ENCODE assay signal across 11 cellular contexts in the genomic region with DNA sequence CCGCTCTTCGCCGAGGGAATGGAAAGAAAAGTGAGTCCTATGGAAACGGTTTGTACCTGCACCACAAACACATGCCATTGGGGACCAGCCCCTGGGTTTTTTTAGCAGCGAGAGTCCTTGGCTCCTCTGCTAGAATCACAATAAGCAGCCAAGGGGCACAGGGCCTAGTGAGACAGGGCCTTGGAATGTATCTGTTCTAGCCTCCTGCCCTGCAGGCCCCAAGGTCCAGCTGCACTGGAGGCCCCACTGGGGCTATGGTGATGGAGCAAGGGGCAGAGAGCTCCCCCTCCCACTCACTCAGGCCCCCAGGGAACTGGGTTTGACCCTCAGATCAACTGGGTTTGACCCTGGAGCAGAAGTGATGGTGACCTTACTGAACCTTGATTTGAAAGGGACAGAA. TPM values are rescaled to one million over a fixed set of nuclear protein-coding genes. Genes with fewer than 3 reads are reported as not detected.
A peak's percentile ranks its signal among the peaks of the same experiment; 100 is the strongest.
DNase-seq lines count a peak whose midpoint lies in the region; ATAC-seq, FAIRE-seq and TF ChIP-seq lines count a peak whose summit lies in the region.
"Had no signal": no experiment of that assay in that cellular context is flagged by ENCODE, and none has a peak within 500 bp of the region (broad histone marks: within the 10 kb centered on the region; RNA-seq: fewer than 3 reads in every experiment).

No MANE protein-coding gene starts in this region.

- H2AFZ ChIP-seq in GM23338: no peak overlapping the region

- H3K36me3 Mint-ChIP-seq in GM23338 (ENCODE audit: low read depth) (no peaks in the 10 kb centered on the region; the same call in 2 of the 3 replicates), chondrocyte (ENCODE audit: low read depth) (peaks cover 18% of the 10 kb centered on the region)
- H3K36me3 Mint-ChIP-seq in stimulated activated effector memory CD8-positive, alpha-beta T cell treated with anti-CD3 and anti-CD28 coated beads, Interleukin-12 subunit alpha, Interleukin-12 subunit beta, amount 100 ng/mL, for 72 hours: no peaks in the 10 kb centered on the region

- in situ Hi-C loops in GM13977 (cut with MboI; ENCODE audit: low pct_unique_long_range_greater_than_20kb, low sequenced_read_pairs, unreplicated experiment): loop anchor here (5.0 kb wide), 1 partner anchor 69 kb away; no protein-coding TSS in a partner anchor

- no peak overlapping the region for H3K4me2 ChIP-seq in GM23338

- no peak overlapping the region for H3K27ac ChIP-seq in GM23338 (ENCODE audit: low read depth)
- peak overlapping the region in 1 of 2 donors; percentile 72 for H3K27ac ChIP-seq in kidney (ENCODE audit: low read depth in 2 of 2, low read length in 2 of 2)
- H3K27ac ChIP-seq: C4-2B had no signal

- H3K9me3 Mint-ChIP-seq in GM23338: no peaks in the 10 kb centered on the region
- H3K9me3 Mint-ChIP-seq in chondrocyte (ENCODE audit: low read depth): no peaks in the 10 kb centered on the region
- H3K9me3 Mint-ChIP-seq in stimulated activated effector memory CD8-positive, alpha-beta T cell treated with anti-CD3 and anti-CD28 coated beads, Interleukin-12 subunit alpha, Interleukin-12 subunit beta, amount 100 ng/mL, for 72 hours: no peaks in the 10 kb centered on the region

- FAIRE-seq in kidney (lab: Jason Lieb, UNC): no peak

- no peaks in the 10 kb centered on the region for H4K20me1 ChIP-seq in GM23338 (replicated peaks; ENCODE audit: insufficient read depth)

- H3K4me3 Mint-ChIP-seq in GM23338 (no peak overlapping the region), chondrocyte (ENCODE audit: unreplicated experiment) (no peak overlapping the region)
- no peak overlapping the region for H3K4me3 Mint-ChIP-seq in stimulated activated effector memory CD8-positive, alpha-beta T cell treated with anti-CD3 and anti-CD28 coated beads, Interleukin-12 subunit alpha, Interleukin-12 subunit beta, amount 100 ng/mL, for 72 hours

- intact Hi-C loops in kidney (cut with DNase I): no loop called here

- no peak overlapping the region for H3K9ac ChIP-seq in kidney (ENCODE audit: low read length in 2 of 2)

- no peaks in the 10 kb centered on the region for H3F3A ChIP-seq in GM23338 (replicated peaks; ENCODE audit: low read depth)

- H3K9me2 ChIP-seq in GM23338 (ENCODE audit: insufficient read depth): 0 out of 2 replicates have a peak, but pooled peaks cover 7% of the 10 kb centered on the region

- H3K27ac Mint-ChIP-seq in GM23338 (no peak overlapping the region), chondrocyte (ENCODE audit: unreplicated experiment) (peak overlapping the region; percentile 94)
- H3K27ac Mint-ChIP-seq in stimulated activated effector memory CD8-positive, alpha-beta T cell treated with anti-CD3 and anti-CD28 coated beads, Interleukin-12 subunit alpha, Interleukin-12 subunit beta, amount 100 ng/mL, for 72 hours: peak overlapping the region; percentile 43

- peak; percentile 22; the same call in 2 of the 3 replicates for ATAC-seq in GM23338
- ATAC-seq in stimulated activated effector memory CD8-positive, alpha-beta T cell treated with anti-CD3 and anti-CD28 coated beads, Interleukin-12 subunit alpha, Interleukin-12 subunit beta, amount 100 ng/mL, for 72 hours: no peak
- ATAC-seq in GM18861 (IDR thresholded peaks at IDR 0.05; ENCODE audit: unreplicated experiment): no peak

- H3K4me1 Mint-ChIP-seq in GM23338 (peaks cover 4% of the 10 kb centered on the region; the same call in 1 of the 3 replicates), chondrocyte (ENCODE audit: low read depth) (peaks cover 85% of the 10 kb centered on the region)
- H3K4me1 Mint-ChIP-seq in stimulated activated effector memory CD8-positive, alpha-beta T cell treated with anti-CD3 and anti-CD28 coated beads, Interleukin-12 subunit alpha, Interleukin-12 subunit beta, amount 100 ng/mL, for 72 hours: peaks cover 8% of the 10 kb centered on the region

- DNase-seq in GM23338 (ENCODE audit: low spot score) (no peak), chondrocyte (ENCODE audit: low spot score) (no peak), kidney (peak; percentile 94), NCI-H2029 (lab: John Stamatoyannopoulos, UW) (no peak), NK-92 (lab: John Stamatoyannopoulos, UW; ENCODE audit: unreplicated experiment) (no peak), GM13977 (ENCODE audit: low spot score) (no peak)
- DNase-seq in stimulated activated effector memory CD8-positive, alpha-beta T cell treated with anti-CD3 and anti-CD28 coated beads, Interleukin-12 subunit alpha, Interleukin-12 subunit beta, amount 100 ng/mL, for 72 hours (ENCODE audit: low spot score in 2 of 2): no peak
- DNase-seq: activated naive CD4-positive, alpha-beta T cell treated with anti-CD3 and anti-CD28 coated beads, Interleukin-2, amount 50 U/mL, for 16 hours; NCI-H524 treated with DMSO at 0.1 percent for 48 hours had no signal

- peaks cover 12% of the 10 kb centered on the region for H3K27me3 Mint-ChIP-seq in GM23338 (ENCODE audit: insufficient read depth, low read depth, poor library complexity)
- H3K27me3 Mint-ChIP-seq in chondrocyte (ENCODE audit: low read depth): no peaks in the 10 kb centered on the region

- no peaks in the 10 kb centered on the region for H3K36me3 ChIP-seq in GM23338 (ENCODE audit: insufficient read depth)
- H3K36me3 ChIP-seq in kidney (ENCODE audit: control insufficient read depth in 1 of 2, insufficient read depth in 2 of 2, low read length in 2 of 2): no peaks in the 10 kb centered on the region

- no peak for TF ChIP-seq CTCF in GM23338 (conservative IDR thresholded peaks at IDR 0.05; ENCODE audit: low read depth in 2 of 2)
- TF ChIP-seq CTCF in chondrocyte (IDR thresholded peaks at IDR 0.05): no peak
- TF ChIP-seq CTCF in kidney (IDR thresholded peaks at IDR 0.05; ENCODE audit: borderline replicate concordance, extremely low read depth, insufficient read depth): no peak
- TF ChIP-seq CTCF in GM13977 (IDR thresholded peaks at IDR 0.05; ENCODE audit: extremely low read depth, insufficient read depth, missing control alignments): no peak

- H3K4me1 ChIP-seq in GM23338 (ENCODE audit: insufficient read depth) (no peaks in the 10 kb centered on the region), kidney (ENCODE audit: control insufficient read depth in 1 of 2, insufficient read depth in 1 of 2, low read depth in 1 of 2, low read length in 2 of 2) (peaks cover 0 to 11% of the 10 kb centered on the region in 2 donors)

- no peaks in the 10 kb centered on the region for H3K27me3 ChIP-seq in GM23338 (ENCODE audit: insufficient read depth)

- H3K4me3 ChIP-seq in GM23338: no peak overlapping the region
- no peak overlapping the region for H3K4me3 ChIP-seq in kidney (ENCODE audit: low read length in 2 of 2)

- no peaks in the 10 kb centered on the region for H3K79me2 ChIP-seq in GM23338 (replicated peaks; ENCODE audit: insufficient read depth)

- no peaks in the 10 kb centered on the region for H3K9me3 ChIP-seq in kidney (ENCODE audit: control insufficient read depth in 1 of 2, low read length in 2 of 2)

TF ChIP-seq in GM23338, 12 proteins besides CTCF, POLR2A, EP300 and RAD21 (continues in another document):
- TF ChIP-seq, protein P1, sequence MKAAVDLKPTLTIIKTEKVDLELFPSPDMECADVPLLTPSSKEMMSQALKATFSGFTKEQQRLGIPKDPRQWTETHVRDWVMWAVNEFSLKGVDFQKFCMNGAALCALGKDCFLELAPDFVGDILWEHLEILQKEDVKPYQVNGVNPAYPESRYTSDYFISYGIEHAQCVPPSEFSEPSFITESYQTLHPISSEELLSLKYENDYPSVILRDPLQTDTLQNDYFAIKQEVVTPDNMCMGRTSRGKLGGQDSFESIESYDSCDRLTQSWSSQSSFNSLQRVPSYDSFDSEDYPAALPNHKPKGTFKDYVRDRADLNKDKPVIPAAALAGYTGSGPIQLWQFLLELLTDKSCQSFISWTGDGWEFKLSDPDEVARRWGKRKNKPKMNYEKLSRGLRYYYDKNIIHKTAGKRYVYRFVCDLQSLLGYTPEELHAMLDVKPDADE (IDR thresholded peaks at IDR 0.05): no peak
- TF ChIP-seq ZNF114 (CRISPR knock-in tag; IDR thresholded peaks at IDR 0.05) (no peak), POLR2AphosphoS5 (IDR thresholded peaks at IDR 0.05; ENCODE audit: low read depth) (no peak), CREB1 (CRISPR knock-in tag; IDR thresholded peaks at IDR 0.05; ENCODE audit: low read depth) (no peak), JUNB (IDR thresholded peaks at IDR 0.05; ENCODE audit: unreplicated experiment) (no peak)

RNA-seq across cellular contexts. Expression of a gene that starts 14.4 kb away (rescaled TPM):
- 3.8 and 9.2 TPM in 2 replicates for total RNA-seq in GM23338 (2014; rRNA removed; shearing (Covaris generic))
- polyA plus RNA-seq in GM23338 (2016; fragmentation: Nextera tagmentation; extraction: Ambion mirVana) (5.4 and 8.0 TPM in 2 replicates), kidney (ENCODE audit: insufficient read depth, low read depth, low replicate concordance) (37.6 TPM)
- total RNA-seq in chondrocyte (29.7 to 39.1 TPM (median 37.7 TPM) in 3 replicates), kidney (10.4 TPM)

RNA-seq across cellular contexts. Expression of a gene that starts 43.2 kb away (rescaled TPM):
- 0.82 and 1.7 TPM in 2 replicates for total RNA-seq in GM23338 (2014; rRNA removed; shearing (Covaris generic))
- 0.74 and 1.0 TPM in 2 replicates for polyA plus RNA-seq in GM23338 (2016; fragmentation: Nextera tagmentation; extraction: Ambion mirVana)
- 17.7 to 83.6 TPM (median 80.5 TPM) in 3 replicates for total RNA-seq in chondrocyte
- 33.3 TPM for total RNA-seq in kidney
- polyA plus RNA-seq in kidney (ENCODE audit: insufficient read depth, low read depth, low replicate concordance): 9.5 TPM

RNA-seq across cellular contexts. Expression of a gene that starts 52.2 kb away (rescaled TPM):
- total RNA-seq in GM23338 (2014; rRNA removed; shearing (Covaris generic)): 38.5 and 45.9 TPM in 2 replicates
- 53.4 and 60.0 TPM in 2 replicates for polyA plus RNA-seq in GM23338 (2016; fragmentation: Nextera tagmentation; extraction: Ambion mirVana)
- total RNA-seq in chondrocyte: 62.5 to 69.6 TPM (median 68.5 TPM) in 3 replicates
- total RNA-seq in kidney: 40.8 TPM
- polyA plus RNA-seq in kidney (ENCODE audit: insufficient read depth, low read depth, low replicate concordance): 73.2 TPM
